In the genomic region with DNA sequence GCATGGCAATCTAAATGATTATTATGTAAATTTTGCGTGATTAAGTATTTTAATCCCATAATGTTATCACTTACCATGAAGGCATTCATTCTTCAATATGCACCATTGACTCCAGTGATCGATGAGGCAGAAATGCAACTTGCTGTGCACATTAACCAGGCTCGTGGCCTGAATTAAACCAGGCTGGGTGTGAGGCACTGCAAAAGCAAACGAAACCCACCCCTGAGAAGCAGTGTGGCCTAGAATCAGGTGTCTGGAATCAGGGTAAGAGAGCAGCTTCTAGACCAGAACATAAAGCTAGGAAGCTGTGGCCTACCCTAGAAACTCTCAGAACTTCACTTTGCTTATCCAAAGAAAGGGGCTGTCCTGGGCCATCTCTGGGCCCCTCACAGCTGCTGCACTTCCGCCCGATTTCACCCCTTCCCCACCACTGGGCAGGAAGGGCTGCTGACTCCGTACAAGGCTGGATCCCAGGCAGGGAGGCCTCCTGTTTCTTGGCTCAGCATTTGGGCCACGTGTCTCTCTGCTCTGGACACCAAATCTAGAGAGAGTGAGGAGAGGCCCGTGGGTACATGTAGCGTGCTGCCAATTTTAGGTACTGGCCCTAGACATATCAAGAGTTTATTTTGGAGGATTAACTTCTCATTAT, we compare ENCODE assay signal across 16 cellular contexts. TPM values are rescaled to one million over a fixed set of nuclear protein-coding genes. Genes with fewer than 3 reads are reported as not detected.
A peak's percentile ranks its signal among the peaks of the same experiment; 100 is the strongest.
DNase-seq lines count a peak whose midpoint lies in the region; ATAC-seq and TF ChIP-seq lines count a peak whose summit lies in the region.
"Had no signal": no experiment of that assay in that cellular context is flagged by ENCODE, and none has a peak within 500 bp of the region (broad histone marks: within the 10 kb centered on the region; RNA-seq: fewer than 3 reads in every experiment).

No MANE protein-coding gene starts in this region.

- DNase-seq in HK-2 (ENCODE audit: unreplicated experiment) (peak; percentile 44), Right ventricle myocardium inferior (ENCODE audit: missing footprints) (peak; percentile 80), islet precursor cell (peak; percentile 47), retina (peak; percentile 39), GM13976 (ENCODE audit: low spot score) (no peak)
- no peak for DNase-seq in effector CD8-positive, alpha-beta T cell (lab: John Stamatoyannopoulos, UW)
- DNase-seq: BE2C; DMS 273 treated with DMSO at 0.1 percent for 48 hours; MV-4-11; NCI-H1417 treated with DMSO at 0.1 percent for 48 hours; NCI-H2029; NCI-H2227 treated with DMSO at 0.1 percent for 48 hours; NCI-H524 treated with DMSO at 0.1 percent for 48 hours; NK-92 treated with Interleukin-12 subunit alpha and Interleukin-12 subunit beta, amount 100 ng/mL, for 24 hours had no signal

- intact Hi-C loops in Right ventricle myocardium inferior (cut with DNase I) = no loop called here

- no peak for TF ChIP-seq CTCF in GM13976 (IDR thresholded peaks at IDR 0.05; ENCODE audit: borderline replicate concordance, control extremely low read depth, extremely low read depth, insufficient read depth, missing control alignments)

- ATAC-seq in Right ventricle myocardium inferior (peak; percentile 49), GM21390 (IDR thresholded peaks at IDR 0.05; ENCODE audit: unreplicated experiment) (no peak)

- in situ Hi-C loops in GM13976 (cut with MboI; ENCODE audit: low sequenced_read_pairs, unreplicated experiment) = no loop called here

RNA-seq across cellular contexts. Expression of a gene that starts 4.4 kb away (rescaled TPM):
- total RNA-seq in Right ventricle myocardium inferior = 17.4 TPM

RNA-seq across cellular contexts. Expression of a gene that starts 18.6 kb away (rescaled TPM):
- total RNA-seq in Right ventricle myocardium inferior = not detected
- total RNA-seq: Daoy had no signal

Comparison
In these comparisons a context has a peak if more than half of its experiments do, and no peak if none do; other contexts are left out.
1. DNase-seq: peak in HK-2 (single experiment), Right ventricle myocardium inferior (single experiment), islet precursor cell (single experiment) and retina (single experiment); none in GM13976 (single experiment) and effector CD8-positive, alpha-beta T cell (single experiment).